15 cellular contexts compared by ENCODE assay signal in the genomic region with DNA sequence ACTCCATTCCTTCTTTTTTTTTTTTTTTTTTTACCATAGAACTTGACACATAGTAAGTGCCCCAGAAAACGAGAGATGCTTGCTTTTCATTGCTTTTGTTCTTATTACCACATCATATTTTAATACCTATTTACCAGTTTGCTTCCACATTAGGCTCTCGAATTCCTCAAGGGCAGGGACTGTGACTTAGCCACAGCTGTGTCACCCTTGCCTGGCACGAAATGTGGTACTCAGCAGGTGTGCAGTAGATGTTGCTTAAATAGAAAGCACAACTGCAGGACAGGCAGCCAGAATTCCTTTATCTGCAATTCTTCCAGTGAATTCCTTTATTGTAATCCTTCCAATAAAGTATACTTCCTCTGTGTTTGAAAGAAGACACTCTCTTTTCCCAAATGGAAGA.
A peak's percentile ranks its signal among the peaks of the same experiment; 100 is the strongest.
DNase-seq lines count a peak whose midpoint lies in the region; TF ChIP-seq lines count a peak whose summit lies in the region.
"Had no signal": no experiment of that assay in that cellular context is flagged by ENCODE, and none has a peak within 500 bp of the region (broad histone marks: within the 10 kb centered on the region; RNA-seq: fewer than 3 reads in every experiment).

No MANE protein-coding gene starts in this region.

- no peak overlapping the region for H4K8ac ChIP-seq in mesenchymal stem cell (ENCODE audit: low read length)

- peaks cover 6% of the 10 kb centered on the region for H3K9me3 Mint-ChIP-seq in nephron progenitor cell
- H3K9me3 Mint-ChIP-seq: H9 had no signal

- H3K27me3 ChIP-seq in kidney epithelial cell (ENCODE audit: control insufficient read depth, insufficient read depth, low read length) (no peaks in the 10 kb centered on the region), thyroid gland (no peaks in the 10 kb centered on the region), mesenchymal stem cell (ENCODE audit: control insufficient read depth in 1 of 2, insufficient read depth in 1 of 2, low read length in 2 of 2) (no peaks in the 10 kb centered on the region)

- intact Hi-C loops in thyroid gland (cut with DNase I) = no loop called here

- H2BK15ac ChIP-seq in mesenchymal stem cell (ENCODE audit: low read depth, poor library complexity, severe bottlenecking) = no peak overlapping the region

- peaks cover 7% of the 10 kb centered on the region for H3K27me3 Mint-ChIP-seq in nephron progenitor cell (ENCODE audit: low read depth, poor library complexity)

- no peak overlapping the region for H4K91ac ChIP-seq in mesenchymal stem cell (ENCODE audit: low read length)

- H3K36me3 ChIP-seq in kidney epithelial cell (ENCODE audit: control insufficient read depth, insufficient read depth, low read length) = no peaks in the 10 kb centered on the region
- H3K36me3 ChIP-seq in thyroid gland = no peaks in the 10 kb centered on the region
- H3K36me3 ChIP-seq in mesenchymal stem cell (ENCODE audit: control insufficient read depth in 1 of 2, insufficient read depth in 2 of 2, low read depth in 1 of 2, low read length in 2 of 2) = no peaks in the 10 kb centered on the region

- no peak overlapping the region for H3K14ac ChIP-seq in mesenchymal stem cell (ENCODE audit: low read length in 2 of 2)

- no peak overlapping the region for H2BK12ac ChIP-seq in mesenchymal stem cell (ENCODE audit: low read length in 2 of 2)

- no peak overlapping the region for H2AFZ ChIP-seq in mesenchymal stem cell (ENCODE audit: low read depth, low read length)

- no peak overlapping the region for H2BK5ac ChIP-seq in mesenchymal stem cell (ENCODE audit: low read depth, low read length, poor library complexity, severe bottlenecking)

- no peak overlapping the region for H3K9ac ChIP-seq in mesenchymal stem cell (ENCODE audit: low read length)
- H3K9ac ChIP-seq: KMS-11 had no signal

- H3K23ac ChIP-seq in mesenchymal stem cell (ENCODE audit: low read length in 2 of 2) = no peak overlapping the region

- peaks cover 6 to 13% of the 10 kb centered on the region in 2 donors for H3K4me1 ChIP-seq in thyroid gland
- H3K4me1 ChIP-seq in mesenchymal stem cell (ENCODE audit: control insufficient read depth, insufficient read depth, low read depth, low read length) = no peaks in the 10 kb centered on the region

- H3K4me1 Mint-ChIP-seq in nephron progenitor cell = peaks cover 16% of the 10 kb centered on the region

- H2BK120ac ChIP-seq in mesenchymal stem cell (ENCODE audit: low read depth, low read length) = no peak overlapping the region

- no peak overlapping the region for H2AK5ac ChIP-seq in mesenchymal stem cell (ENCODE audit: low read length, severe bottlenecking)

- H3K4me2 ChIP-seq in mesenchymal stem cell (ENCODE audit: low read length, poor library complexity, severe bottlenecking) = no peak overlapping the region
- H3K4me2 ChIP-seq: KMS-11 had no signal

- no peak overlapping the region for H3K4me3 Mint-ChIP-seq in nephron progenitor cell
- H3K4me3 Mint-ChIP-seq: CD8-positive, alpha-beta T cell; H9 had no signal

- H3K9me3 ChIP-seq in thyroid gland (no peaks in the 10 kb centered on the region), mesenchymal stem cell (ENCODE audit: control insufficient read depth, low read length) (no peaks in the 10 kb centered on the region)

- in situ Hi-C loops in Caki2 (cut with HindIII; ENCODE audit: low pct_unique_long_range_greater_than_20kb, low sequenced_read_pairs) = no loop called here

- TF ChIP-seq CTCF in kidney epithelial cell (IDR thresholded peaks at IDR 0.05; ENCODE audit: insufficient read depth, low read length, poor library complexity, severe bottlenecking) (no peak), nephron progenitor cell (IDR thresholded peaks at IDR 0.05) (no peak), thyroid gland (IDR thresholded peaks at IDR 0.05) (no peak)

- no peak overlapping the region for H3K4me3 ChIP-seq in kidney epithelial cell (ENCODE audit: low read depth, low read length)
- H3K4me3 ChIP-seq in thyroid gland (replicated peaks in 1 of 3) = no peak overlapping the region
- no peak overlapping the region for H3K4me3 ChIP-seq in mesenchymal stem cell (ENCODE audit: insufficient read depth in 1 of 2, low read depth in 1 of 2, low read length in 2 of 2)

- H3K27ac ChIP-seq in thyroid gland (peak overlapping the region; percentile 40 to 85 (median 46)), mesenchymal stem cell (ENCODE audit: low read length, poor library complexity, severe bottlenecking) (no peak overlapping the region)
- H3K27ac ChIP-seq: HL-60, KMS-11 had no signal

- no peak overlapping the region for H3K4ac ChIP-seq in mesenchymal stem cell (ENCODE audit: low read depth in 1 of 2, low read length in 2 of 2)

- no peak overlapping the region for H3K18ac ChIP-seq in mesenchymal stem cell (ENCODE audit: low read depth in 1 of 2, low read length in 2 of 2)

- 36 to 38% methylated on average over 3 of the region's 3 CpGs for WGBS in thyroid gland, 2 donors
- WGBS in mesenchymal stem cell = 20% methylated on average over 1 of the region's 3 CpGs

- no peaks in the 10 kb centered on the region for H3K79me1 ChIP-seq in mesenchymal stem cell (replicated peaks; ENCODE audit: low read length, poor library complexity, severe bottlenecking)

- H3K27ac Mint-ChIP-seq in nephron progenitor cell = peak overlapping the region; percentile 3
- H3K27ac Mint-ChIP-seq: CD8-positive, alpha-beta T cell; H9 had no signal

- DNase-seq in Caki2 (ENCODE audit: low read depth) (peak; percentile 17), kidney epithelial cell (ENCODE audit: low read depth) (peak; percentile 18), nephron progenitor cell (no peak), thyroid gland (peak; percentile 64 to 82), NOMO-1 treated with dmso at 0.1 percent for 144 hours (lab: John Stamatoyannopoulos, UW; ENCODE audit: unreplicated experiment) (no peak), Ammon's horn (ENCODE audit: low spot score) (no peak), mesenchymal stem cell (no peak)
- DNase-seq: ACHN; CD8-positive, alpha-beta T cell; DMS 273 treated with DMSO at 0.1 percent for 48 hours; DMS53; GDM1; H9 had no signal

- no peaks in the 10 kb centered on the region for H3K36me3 Mint-ChIP-seq in nephron progenitor cell (ENCODE audit: low read depth)
- H3K36me3 Mint-ChIP-seq: CD8-positive, alpha-beta T cell had no signal

- no peak for TF ChIP-seq POLR2A in thyroid gland (IDR thresholded peaks at IDR 0.05)

Comparison
In these comparisons a context has a peak if more than half of its experiments do, and no peak if none do; other contexts are left out.
1. DNase-seq: peak in Caki2 (single experiment), kidney epithelial cell (single experiment) and thyroid gland (2 of 2); none in nephron progenitor cell (single experiment), NOMO-1 treated with dmso at 0.1 percent for 144 hours (single experiment), Ammon's horn (single experiment) and mesenchymal stem cell (single experiment).